21 cellular contexts compared by ENCODE assay signal in genomic region chr5:56326116-56326515, GRCh38.
DNase-seq lines count a peak whose midpoint lies in the region; ATAC-seq and TF ChIP-seq lines count a peak whose summit lies in the region.
"Had no signal": no experiment of that assay in that cellular context is flagged by ENCODE, and none has a peak within 500 bp of the region (broad histone marks: within the 10 kb centered on the region; RNA-seq: fewer than 3 reads in every experiment).

No MANE protein-coding gene starts in this region.

- H3K4me3 Mint-ChIP-seq in stimulated activated naive CD8-positive, alpha-beta T cell treated with anti-CD3 and anti-CD28 coated beads, Interleukin-15, Interleukin-2, amounts not matched to agents 100 ng/mL and 50 ng/mL, for 24 hours: no peak overlapping the region
- no peak overlapping the region for H3K4me3 Mint-ChIP-seq in stimulated activated naive CD8-positive, alpha-beta T cell treated with anti-CD3 and anti-CD28 coated beads, Interleukin-15, amount 100 ng/mL, for 72 hours
- no peak overlapping the region for H3K4me3 Mint-ChIP-seq in activated naive CD8-positive, alpha-beta T cell treated with anti-CD3 and anti-CD28 coated beads, Interleukin-2, amount 10 ng/mL, durations not matched to agents 7 days and 5 days
- H3K4me3 Mint-ChIP-seq: HFFc6 had no signal

- no peak for TF ChIP-seq POLR2A in esophagus squamous epithelium (IDR thresholded peaks at IDR 0.05)

- DNase-seq in stimulated activated naive CD8-positive, alpha-beta T cell treated with anti-CD3 and anti-CD28 coated beads, Interleukin-15, amount 100 ng/mL, for 72 hours: no peak
- DNase-seq in MV-4-11 (lab: John Stamatoyannopoulos, UW): peak; percentile 20
- no peak for DNase-seq in activated naive CD8-positive, alpha-beta T cell treated with anti-CD3 and anti-CD28 coated beads, Interleukin-2, amount 10 ng/mL, durations not matched to agents 7 days and 5 days
- no peak for DNase-seq in GM19240 (ENCODE audit: insufficient read length, low spot score)
- DNase-seq in esophagus squamous epithelium (lab: John Stamatoyannopoulos, UW): no peak
- DNase-seq: colonic mucosa, DND-41, GM23248, HFFc6, kidney, NCI-H1417 treated with DMSO at 0.1 percent for 48 hours, NCI-H446 treated with DMSO at 0.1 percent for 48 hours, PC-3, psoas muscle, Right ventricle myocardium superior had no signal

- H3K4me1 Mint-ChIP-seq in stimulated activated naive CD8-positive, alpha-beta T cell treated with anti-CD3 and anti-CD28 coated beads, Interleukin-15, Interleukin-2, amounts not matched to agents 100 ng/mL and 50 ng/mL, for 24 hours (ENCODE audit: low read depth): peaks cover 81% of the 10 kb centered on the region
- peaks cover 72% of the 10 kb centered on the region for H3K4me1 Mint-ChIP-seq in stimulated activated naive CD8-positive, alpha-beta T cell treated with anti-CD3 and anti-CD28 coated beads, Interleukin-15, amount 100 ng/mL, for 72 hours
- peaks cover 55% of the 10 kb centered on the region for H3K4me1 Mint-ChIP-seq in activated naive CD8-positive, alpha-beta T cell treated with anti-CD3 and anti-CD28 coated beads, Interleukin-2, amount 10 ng/mL, durations not matched to agents 7 days and 5 days

- H3K4me3 ChIP-seq in esophagus squamous epithelium: no peak overlapping the region
- H3K4me3 ChIP-seq: colonic mucosa, gastroesophageal sphincter, GM23248, psoas muscle, suprapubic skin had no signal

- H3K27me3 Mint-ChIP-seq in stimulated activated naive CD8-positive, alpha-beta T cell treated with anti-CD3 and anti-CD28 coated beads, Interleukin-15, Interleukin-2, amounts not matched to agents 100 ng/mL and 50 ng/mL, for 24 hours: no peaks in the 10 kb centered on the region
- H3K27me3 Mint-ChIP-seq in stimulated activated naive CD8-positive, alpha-beta T cell treated with anti-CD3 and anti-CD28 coated beads, Interleukin-15, amount 100 ng/mL, for 72 hours: no peaks in the 10 kb centered on the region
- no peaks in the 10 kb centered on the region for H3K27me3 Mint-ChIP-seq in activated naive CD8-positive, alpha-beta T cell treated with anti-CD3 and anti-CD28 coated beads, Interleukin-2, amount 10 ng/mL, durations not matched to agents 7 days and 5 days

- intact Hi-C loops in esophagus squamous epithelium (cut with DNase I): no loop called here

- peak overlapping the region; percentile 96 for H3K27ac Mint-ChIP-seq in stimulated activated naive CD8-positive, alpha-beta T cell treated with anti-CD3 and anti-CD28 coated beads, Interleukin-15, Interleukin-2, amounts not matched to agents 100 ng/mL and 50 ng/mL, for 24 hours
- peak overlapping the region in 1 of 2 donors; percentile 11 for H3K27ac Mint-ChIP-seq in stimulated activated naive CD8-positive, alpha-beta T cell treated with anti-CD3 and anti-CD28 coated beads, Interleukin-15, amount 100 ng/mL, for 72 hours
- H3K27ac Mint-ChIP-seq in activated naive CD8-positive, alpha-beta T cell treated with anti-CD3 and anti-CD28 coated beads, Interleukin-2, amount 10 ng/mL, durations not matched to agents 7 days and 5 days: peak overlapping the region; percentile 44
- H3K27ac Mint-ChIP-seq: HFFc6 had no signal

- H3K36me3 ChIP-seq in esophagus squamous epithelium: no peaks in the 10 kb centered on the region
- H3K36me3 ChIP-seq: colonic mucosa, gastroesophageal sphincter, neutrophil, suprapubic skin had no signal

- no peak for TF ChIP-seq CTCF in esophagus squamous epithelium (IDR thresholded peaks at IDR 0.05)

- H3K9me3 ChIP-seq in esophagus squamous epithelium: no peaks in the 10 kb centered on the region
- H3K9me3 ChIP-seq: colonic mucosa, gastroesophageal sphincter, neutrophil, psoas muscle, suprapubic skin had no signal

- POLR2A ChIA-PET in activated naive CD8-positive, alpha-beta T cell treated with anti-CD3 and anti-CD28 coated beads, Interleukin-2, amount 10 ng/mL, durations not matched to agents 7 days and 5 days (lab: Charles Lee): no interaction called here

- ATAC-seq in stimulated activated naive CD8-positive, alpha-beta T cell treated with anti-CD3 and anti-CD28 coated beads, Interleukin-15, amount 100 ng/mL, for 72 hours: no peak
- ATAC-seq in activated naive CD8-positive, alpha-beta T cell treated with anti-CD3 and anti-CD28 coated beads, Interleukin-2, amount 10 ng/mL, durations not matched to agents 7 days and 5 days (ENCODE audit: low read depth): no peak
- no peak for ATAC-seq in GM19395 (IDR thresholded peaks at IDR 0.05; ENCODE audit: unreplicated experiment)
- ATAC-seq: gastroesophageal sphincter, PC-3, psoas muscle had no signal

- H3K4me1 ChIP-seq in esophagus squamous epithelium: peaks cover 9 to 18% (median 9%) of the 10 kb centered on the region in 3 donors
- H3K4me1 ChIP-seq: colonic mucosa, psoas muscle had no signal

- H3K9me3 Mint-ChIP-seq in stimulated activated naive CD8-positive, alpha-beta T cell treated with anti-CD3 and anti-CD28 coated beads, Interleukin-15, Interleukin-2, amounts not matched to agents 100 ng/mL and 50 ng/mL, for 24 hours: no peaks in the 10 kb centered on the region
- no peaks in the 10 kb centered on the region for H3K9me3 Mint-ChIP-seq in stimulated activated naive CD8-positive, alpha-beta T cell treated with anti-CD3 and anti-CD28 coated beads, Interleukin-15, amount 100 ng/mL, for 72 hours
- H3K9me3 Mint-ChIP-seq in activated naive CD8-positive, alpha-beta T cell treated with anti-CD3 and anti-CD28 coated beads, Interleukin-2, amount 10 ng/mL, durations not matched to agents 7 days and 5 days: no peaks in the 10 kb centered on the region
- H3K9me3 Mint-ChIP-seq: activated T-helper 2 cell treated with anti-CD3 and anti-CD28 coated beads, Interferon-gamma antibody, Interleukin-2, Interleukin-4, amounts not matched to agents 10 μg/mL and 5 μg/mL and 100 μg/mL, durations not matched to agents 14 hours and 24 hours and 36 hours; HFFc6 had no signal

- no peaks in the 10 kb centered on the region for H3K27me3 ChIP-seq in esophagus squamous epithelium
- H3K27me3 ChIP-seq: colonic mucosa, gastroesophageal sphincter, suprapubic skin had no signal

- no peak overlapping the region for H3K27ac ChIP-seq in esophagus squamous epithelium
- H3K27ac ChIP-seq: colonic mucosa, gastroesophageal sphincter, GM23248, neutrophil, psoas muscle, suprapubic skin had no signal

- peaks cover 3% of the 10 kb centered on the region for H3K36me3 Mint-ChIP-seq in stimulated activated naive CD8-positive, alpha-beta T cell treated with anti-CD3 and anti-CD28 coated beads, Interleukin-15, Interleukin-2, amounts not matched to agents 100 ng/mL and 50 ng/mL, for 24 hours (ENCODE audit: low read depth)
- H3K36me3 Mint-ChIP-seq in activated naive CD8-positive, alpha-beta T cell treated with anti-CD3 and anti-CD28 coated beads, Interleukin-2, amount 10 ng/mL, durations not matched to agents 7 days and 5 days: peaks cover 2% of the 10 kb centered on the region
